ENCODE assay signal across 20 cellular contexts in the genomic region with DNA sequence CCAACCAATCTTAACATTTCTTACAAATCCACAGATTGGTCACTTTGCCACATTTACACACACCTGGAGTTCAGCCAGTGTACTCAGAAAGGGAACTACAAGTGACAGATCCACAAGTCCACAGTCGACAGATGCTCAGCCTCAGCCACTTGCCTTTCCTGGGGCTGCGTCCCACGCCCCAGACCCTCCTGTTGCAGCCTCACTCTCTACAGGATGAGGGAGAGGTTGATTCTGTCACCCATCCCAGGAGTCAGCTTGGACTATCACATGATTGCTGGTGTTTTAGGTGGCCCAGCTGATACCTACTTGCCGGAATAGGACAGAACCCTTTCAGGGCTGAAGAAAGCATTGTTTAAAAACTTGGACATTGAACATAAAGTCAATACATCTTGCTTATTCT.
"Had no signal": no experiment of that assay in that cellular context is flagged by ENCODE, and none has a peak within 500 bp of the region (broad histone marks: within the 10 kb centered on the region; RNA-seq: fewer than 3 reads in every experiment).

No MANE protein-coding gene starts in this region.

- H3K4me3 ChIP-seq: MG63, SJCRH30 had no signal

- DNase-seq: Karpas-422, KG1, MG63, NCI-H1092, NCI-H1105 treated with DMSO at 0.1 percent for 48 hours, NCI-H1417 treated with DMSO at 0.1 percent for 48 hours, NCI-H146, NCI-H1694 treated with DMSO at 0.1 percent for 48 hours, NCI-H2029, NCI-H2081 treated with DMSO at 0.1 percent for 48 hours, NCI-H2171, NCI-H226, NCI-H446, NCI-H510A, NCI-H524 treated with DMSO at 0.1 percent for 48 hours, NCI-H774, SHP77 treated with DMSO at 0.1 percent for 48 hours, SJCRH30 had no signal

- H3K9me3 ChIP-seq: MG63, SJCRH30 had no signal

- H3K27ac ChIP-seq: SJCRH30 had no signal

- H3K27me3 ChIP-seq: MG63, SJCRH30 had no signal

- H3K36me3 ChIP-seq: MG63, SJCRH30 had no signal

- ATAC-seq: Right ventricle myocardium inferior, SK-N-SH treated with all-trans-retinoic acid at 6 μM for 48 hours had no signal

- H3K4me1 ChIP-seq: SJCRH30 had no signal
